Comparison of ENCODE assay signal across 8 cellular contexts in the genomic region with DNA sequence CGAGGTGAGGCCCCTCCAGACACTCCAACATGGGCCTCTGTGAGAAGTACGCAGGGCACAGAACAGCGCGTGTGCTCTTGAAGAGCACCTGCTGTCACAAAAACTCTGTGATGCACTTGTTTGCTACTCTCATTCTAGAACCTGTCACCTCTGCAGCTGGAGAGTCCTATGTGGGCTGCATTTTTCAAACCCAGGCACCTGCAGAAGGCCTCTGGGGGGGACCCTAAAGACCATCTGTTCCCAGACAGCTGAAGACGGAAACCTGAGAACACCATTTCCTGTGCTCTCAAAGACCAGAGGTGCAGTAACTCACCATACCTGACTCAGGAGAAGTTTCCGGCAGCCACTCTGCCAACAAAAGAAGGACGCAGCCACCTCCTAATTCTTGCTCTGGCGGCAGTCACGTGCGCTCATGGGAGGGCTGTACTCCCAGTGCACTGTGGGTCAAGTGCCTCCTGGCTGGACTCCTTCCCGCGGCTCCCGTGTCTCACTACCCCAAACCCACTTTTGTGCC. TPM values are rescaled to one million over a fixed set of nuclear protein-coding genes. Genes with fewer than 3 reads are reported as not detected.
DNase-seq lines count a peak whose midpoint lies in the region; ATAC-seq and TF ChIP-seq lines count a peak whose summit lies in the region.

No MANE protein-coding gene starts in this region.

- no peaks in the 10 kb centered on the region for H3K9me3 ChIP-seq in ascending aorta

- DNase-seq in NCI-H748 (lab: John Stamatoyannopoulos, UW; ENCODE audit: unreplicated experiment) (peak; percentile 16), NCI-H748 treated with DMSO at 0.1 percent for 48 hours (lab: John Stamatoyannopoulos, UW) (no peak), immature natural killer cell (no peak), type B pancreatic cell (ENCODE audit: extremely low spot score, unreplicated experiment) (no peak), ascending aorta (ENCODE audit: low spot score in 2 of 2) (no peak)
- DNase-seq in activated T-cell treated with anti-CD3 and anti-CD28 coated beads, Interleukin-2, amount 50 U/mL, for 4 hours = peak; percentile 24

- no peaks in the 10 kb centered on the region for H3K9me3 Mint-ChIP-seq in activated T-cell treated with anti-CD3 and anti-CD28 coated beads, Interleukin-2, amount 50 U/mL, for 4 hours
- H3K9me3 Mint-ChIP-seq in immature natural killer cell (no peaks in the 10 kb centered on the region), type B pancreatic cell (no peaks in the 10 kb centered on the region)

- H3K27me3 Mint-ChIP-seq in activated T-cell treated with anti-CD3 and anti-CD28 coated beads, Interleukin-2, amount 50 U/mL, for 4 hours (ENCODE audit: low read depth) = no peaks in the 10 kb centered on the region
- H3K27me3 Mint-ChIP-seq in immature natural killer cell (ENCODE audit: low read depth in 3 of 3) (peaks cover 0 to 6% (median 2%) of the 10 kb centered on the region in 3 donors), type B pancreatic cell (no peaks in the 10 kb centered on the region)

- intact Hi-C loops in ascending aorta (cut with DNase I) = no loop called here

- peak; percentile 44 to 55 for ATAC-seq in activated T-cell treated with anti-CD3 and anti-CD28 coated beads, Interleukin-2, amount 50 U/mL, for 4 hours
- ATAC-seq in GM19463 (IDR thresholded peaks at IDR 0.05; ENCODE audit: unreplicated experiment) = no peak
- no peak for ATAC-seq in GM18870 (IDR thresholded peaks at IDR 0.05; ENCODE audit: unreplicated experiment)

- no peaks in the 10 kb centered on the region for H3K27me3 ChIP-seq in ascending aorta

- H3K4me3 Mint-ChIP-seq in activated T-cell treated with anti-CD3 and anti-CD28 coated beads, Interleukin-2, amount 50 U/mL, for 4 hours = peak overlapping the region; percentile 50
- H3K4me3 Mint-ChIP-seq in immature natural killer cell (no peak overlapping the region), type B pancreatic cell (no peak overlapping the region)

- H3K27ac ChIP-seq in ascending aorta = no peak overlapping the region

- H3K36me3 ChIP-seq in ascending aorta = peaks cover 0 to 4% of the 10 kb centered on the region in 2 donors

- H3K4me1 ChIP-seq in ascending aorta = peaks cover 14 to 47% of the 10 kb centered on the region in 2 donors

- peaks cover 90% of the 10 kb centered on the region for H3K4me1 Mint-ChIP-seq in activated T-cell treated with anti-CD3 and anti-CD28 coated beads, Interleukin-2, amount 50 U/mL, for 4 hours (ENCODE audit: low read depth)
- H3K4me1 Mint-ChIP-seq in immature natural killer cell (peaks cover 78 to 90% of the 10 kb centered on the region in 2 donors), type B pancreatic cell (ENCODE audit: unreplicated experiment) (peaks cover 85% of the 10 kb centered on the region)

- H3K27ac Mint-ChIP-seq in immature natural killer cell = peak overlapping the region in 4 of 6 donors; percentile 3 to 47 (median 13)
- H3K27ac Mint-ChIP-seq in type B pancreatic cell = peak overlapping the region; percentile 77

- TF ChIP-seq CTCF in type B pancreatic cell (conservative IDR thresholded peaks at IDR 0.05) (no peak), ascending aorta (IDR thresholded peaks at IDR 0.05) (no peak)

- no peak overlapping the region for H3K4me3 ChIP-seq in ascending aorta

- H3K36me3 Mint-ChIP-seq in activated T-cell treated with anti-CD3 and anti-CD28 coated beads, Interleukin-2, amount 50 U/mL, for 4 hours (ENCODE audit: insufficient read depth) = peaks cover 19% of the 10 kb centered on the region
- H3K36me3 Mint-ChIP-seq in immature natural killer cell = no peaks in the 10 kb centered on the region
- H3K36me3 Mint-ChIP-seq in type B pancreatic cell = peaks cover 10% of the 10 kb centered on the region

RNA-seq across cellular contexts. Expression of a gene that starts 28.1 kb away (rescaled TPM):
- 100 to 1,000 TPM; 101 to 104 (median 103) TPM for total RNA-seq in activated T-cell treated with anti-CD3 and anti-CD28 coated beads, Interleukin-2, amount 50 U/mL, for 4 hours
- polyA plus RNA-seq in immature natural killer cell = 10 to 100 TPM in 1 of 3 donors, 1 to 10 TPM in 2; 3.2 to 14.5 (median 4.4) TPM
- total RNA-seq in type B pancreatic cell (ENCODE audit: low replicate concordance) = 75.5 and 92.4 TPM in 2 replicates
- total RNA-seq in ascending aorta = 48.0 TPM

RNA-seq across cellular contexts. Expression of a gene that starts 35.8 kb away (rescaled TPM):
- 1 to 10 TPM; 1.6 to 3.7 (median 2.7) TPM for total RNA-seq in activated T-cell treated with anti-CD3 and anti-CD28 coated beads, Interleukin-2, amount 50 U/mL, for 4 hours
- 1 to 10 TPM in 2 of 3 donors, under 1 TPM in 1; 0.32 to 4.1 (median 2.2) TPM for polyA plus RNA-seq in immature natural killer cell
- 13.9 and 14.1 TPM in 2 replicates for total RNA-seq in type B pancreatic cell (ENCODE audit: low replicate concordance)
- 8.1 TPM for total RNA-seq in ascending aorta

RNA-seq across cellular contexts. Expression of a gene that starts 45.2 kb away (rescaled TPM):
- total RNA-seq in activated T-cell treated with anti-CD3 and anti-CD28 coated beads, Interleukin-2, amount 50 U/mL, for 4 hours = 1 to 10 TPM; 1.3 to 1.8 (median 1.7) TPM
- polyA plus RNA-seq in immature natural killer cell = 1 to 10 TPM; 2.2 to 6.5 (median 5.2) TPM
- total RNA-seq in type B pancreatic cell (ENCODE audit: low replicate concordance) (7.1 and 7.4 TPM in 2 replicates), ascending aorta (15.2 TPM)

RNA-seq across cellular contexts. Expression of a gene that starts 46.3 kb away (rescaled TPM):
- 100 to 1,000 TPM; 282 to 293 (median 292) TPM for total RNA-seq in activated T-cell treated with anti-CD3 and anti-CD28 coated beads, Interleukin-2, amount 50 U/mL, for 4 hours
- 100 to 1,000 TPM; 329 to 666 (median 378) TPM for polyA plus RNA-seq in immature natural killer cell
- total RNA-seq in type B pancreatic cell (ENCODE audit: low replicate concordance) (253 and 265 TPM in 2 replicates), ascending aorta (205 TPM)

Comparison
In these comparisons a context has a peak if more than half of its experiments do, and no peak if none do; other contexts are left out.
1. DNase-seq: peak in NCI-H748 (single experiment) and activated T-cell treated with anti-CD3 and anti-CD28 coated beads, Interleukin-2, amount 50 U/mL, for 4 hours (single experiment); none in NCI-H748 treated with DMSO at 0.1 percent for 48 hours (single experiment), immature natural killer cell (0 of 3), type B pancreatic cell (single experiment) and ascending aorta (0 of 2).
2. ATAC-seq: peak in activated T-cell treated with anti-CD3 and anti-CD28 coated beads, Interleukin-2, amount 50 U/mL, for 4 hours (2 of 2); none in GM19463 (single experiment) and GM18870 (single experiment).